Comparison of ENCODE assay signal across 6 cellular contexts in the genomic region with DNA sequence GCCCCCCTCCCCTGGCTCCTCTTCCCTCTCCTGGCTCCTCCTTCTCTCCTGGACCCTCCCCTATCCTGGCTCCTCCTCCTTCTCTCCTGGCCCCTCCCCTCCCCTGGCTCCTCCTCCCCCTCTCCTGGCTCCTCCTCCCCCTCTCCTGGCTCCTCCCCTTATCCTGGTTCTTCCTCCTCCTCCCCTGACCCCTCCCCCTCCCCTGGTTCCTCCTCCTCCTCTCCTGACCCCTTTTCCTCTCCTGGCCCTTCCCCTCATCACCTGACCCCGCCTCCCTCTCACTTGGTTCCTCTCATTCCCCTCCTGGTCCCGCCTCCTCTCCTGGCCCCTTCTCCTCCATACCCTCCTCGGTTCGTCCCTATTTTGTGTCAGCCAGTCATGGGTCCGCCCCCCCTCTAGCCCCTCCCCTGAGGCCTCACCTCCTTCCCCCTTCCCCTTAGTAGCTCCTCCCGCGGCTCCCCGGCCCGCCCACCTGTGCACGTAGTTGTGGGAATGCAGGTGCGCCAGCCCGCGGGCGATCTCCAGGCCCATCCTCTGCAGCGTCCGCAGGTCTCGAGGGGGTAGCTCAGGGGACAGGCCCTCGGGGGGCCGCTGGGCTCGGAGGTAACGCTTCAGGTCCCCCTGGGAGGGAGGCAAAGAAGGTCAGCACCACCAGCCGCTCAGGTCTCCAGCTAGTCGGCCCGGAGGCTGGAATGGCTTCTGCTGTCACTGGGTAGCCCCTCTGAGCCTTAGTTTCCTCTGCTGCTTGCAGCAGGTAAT. TPM values are rescaled to one million over a fixed set of nuclear protein-coding genes. Genes with fewer than 3 reads are reported as not detected.
DNase-seq lines count a peak whose midpoint lies in the region; ATAC-seq, FAIRE-seq and TF ChIP-seq lines count a peak whose summit lies in the region.

No MANE protein-coding gene starts in this region.

- no peaks in the 10 kb centered on the region for H3K79me2 ChIP-seq in parathyroid adenoma

- DNase-seq in NCI-H1694 treated with DMSO at 0.1 percent for 48 hours (lab: John Stamatoyannopoulos, UW) (peak; percentile 41), NCI-H1694 (lab: John Stamatoyannopoulos, UW) (no peak), SIG-M5 (lab: John Stamatoyannopoulos, UW) (peak; percentile 62), bronchial epithelial cell (ENCODE audit: low read depth) (peak; percentile 89)

- H3K4me3 ChIP-seq in bronchial epithelial cell (ENCODE audit: low read depth, low read length) (peak overlapping the region; percentile 57), parathyroid adenoma (ENCODE audit: low read depth, low read length) (peak overlapping the region; percentile 57)

- H3K27me3 ChIP-seq in bronchial epithelial cell (ENCODE audit: control insufficient read depth, insufficient read depth, low read length): peaks cover 5% of the 10 kb centered on the region
- H3K27me3 ChIP-seq in parathyroid adenoma (ENCODE audit: control insufficient read depth, insufficient read depth, low read length): no peaks in the 10 kb centered on the region

- H3K9ac ChIP-seq in parathyroid adenoma: no peak overlapping the region

- no peak for FAIRE-seq in bronchial epithelial cell (lab: Jason Lieb, UNC)

- H3K4me2 ChIP-seq in parathyroid adenoma (ENCODE audit: low read length): peak overlapping the region; percentile 80

- H3K36me3 ChIP-seq in bronchial epithelial cell (ENCODE audit: control insufficient read depth, insufficient read depth, low read length): no peaks in the 10 kb centered on the region
- no peaks in the 10 kb centered on the region for H3K36me3 ChIP-seq in parathyroid adenoma (ENCODE audit: control insufficient read depth, insufficient read depth, low read length)

- H3K9me3 ChIP-seq in parathyroid adenoma (ENCODE audit: control insufficient read depth, low read length): no peaks in the 10 kb centered on the region

- H3K4me1 ChIP-seq in parathyroid adenoma: no peaks in the 10 kb centered on the region

- no peak for ATAC-seq in GM21786 (IDR thresholded peaks at IDR 0.05; ENCODE audit: unreplicated experiment)

- TF ChIP-seq CTCF in bronchial epithelial cell (IDR thresholded peaks at IDR 0.05; ENCODE audit: insufficient read depth, low read length, severe bottlenecking) (no peak), parathyroid adenoma (IDR thresholded peaks at IDR 0.05) (no peak)

- H3K27ac ChIP-seq in parathyroid adenoma: no peak overlapping the region

- no peak overlapping the region for H2AFZ ChIP-seq in parathyroid adenoma

RNA-seq across cellular contexts. Expression of a gene that starts 9.5 kb away (rescaled TPM):
- total RNA-seq in bronchial epithelial cell: 1.3 and 1.8 TPM in 2 replicates

RNA-seq across cellular contexts. Expression of a gene that starts 33.0 kb away (rescaled TPM):
- 24.2 and 36.6 TPM in 2 replicates for total RNA-seq in bronchial epithelial cell

RNA-seq across cellular contexts. Expression of a gene that starts 46.8 kb away (rescaled TPM):
- 1.0 and 1.1 TPM in 2 replicates for total RNA-seq in bronchial epithelial cell

RNA-seq across cellular contexts. Expression of a gene that starts 49.8 kb away (rescaled TPM):
- total RNA-seq in bronchial epithelial cell: 3.4 and 17.2 TPM in 2 replicates

RNA-seq across cellular contexts. Expression of a gene that starts 56.4 kb away (rescaled TPM):
- total RNA-seq in bronchial epithelial cell: 23.4 and 31.9 TPM in 2 replicates
